Comparison of ENCODE assay signal across 1 cellular context in the genomic region with DNA sequence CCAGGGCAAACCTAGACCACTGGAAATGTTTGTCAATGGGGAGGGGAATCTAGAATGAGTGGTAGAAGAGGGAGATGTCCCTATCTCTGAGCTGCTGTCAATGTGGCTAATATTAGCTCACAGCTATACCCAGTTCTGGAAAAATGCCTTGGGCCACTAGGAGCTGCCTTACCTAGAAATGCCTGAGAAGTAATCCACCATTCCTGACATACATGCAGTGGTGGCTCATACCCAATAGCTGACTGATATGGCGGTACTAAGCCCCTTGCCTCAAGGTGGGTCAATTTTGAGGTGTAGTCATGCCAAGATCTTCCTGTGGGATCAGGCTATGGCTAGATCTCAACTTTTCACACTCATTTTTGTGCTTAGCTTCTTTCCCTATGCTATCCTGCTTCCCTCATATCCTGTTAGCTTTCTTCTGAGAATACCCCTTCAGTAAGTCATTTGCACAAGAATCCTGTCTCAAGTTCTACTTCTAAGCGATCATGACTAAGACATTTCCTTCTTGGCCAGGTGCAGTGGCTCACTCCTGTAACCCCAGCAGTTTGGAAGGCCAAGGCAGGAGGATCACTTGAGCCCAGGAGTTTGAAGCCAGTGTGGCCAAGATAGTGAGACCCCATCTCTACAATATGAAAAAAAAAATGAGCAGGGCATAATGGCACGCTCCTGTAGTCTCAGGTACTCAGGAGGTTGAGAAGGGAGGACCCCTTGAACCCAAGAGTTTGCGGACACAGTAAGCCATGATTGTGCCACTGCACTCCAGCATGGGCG.
TF ChIP-seq lines count a peak whose summit lies in the region.

No MANE protein-coding gene starts in this region.

TF ChIP-seq in WTC11, 78 proteins besides CTCF, POLR2A, EP300 and RAD21 (continued from another document):
- TF ChIP-seq, protein P1, sequence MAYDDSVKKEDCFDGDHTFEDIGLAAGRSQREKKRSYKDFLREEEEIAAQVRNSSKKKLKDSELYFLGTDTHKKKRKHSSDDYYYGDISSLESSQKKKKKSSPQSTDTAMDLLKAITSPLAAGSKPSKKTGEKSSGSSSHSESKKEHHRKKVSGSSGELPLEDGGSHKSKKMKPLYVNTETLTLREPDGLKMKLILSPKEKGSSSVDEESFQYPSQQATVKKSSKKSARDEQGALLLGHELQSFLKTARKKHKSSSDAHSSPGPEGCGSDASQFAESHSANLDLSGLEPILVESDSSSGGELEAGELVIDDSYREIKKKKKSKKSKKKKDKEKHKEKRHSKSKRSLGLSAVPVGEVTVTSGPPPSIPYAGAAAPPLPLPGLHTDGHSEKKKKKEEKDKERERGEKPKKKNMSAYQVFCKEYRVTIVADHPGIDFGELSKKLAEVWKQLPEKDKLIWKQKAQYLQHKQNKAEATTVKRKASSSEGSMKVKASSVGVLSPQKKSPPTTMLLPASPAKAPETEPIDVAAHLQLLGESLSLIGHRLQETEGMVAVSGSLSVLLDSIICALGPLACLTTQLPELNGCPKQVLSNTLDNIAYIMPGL (CRISPR knock-in tag; IDR thresholded peaks at IDR 0.05): no peak
- TF ChIP-seq ZNF121 (CRISPR knock-in tag; IDR thresholded peaks at IDR 0.05): peak; percentile 93
- no peak for TF ChIP-seq FOXK1 (CRISPR knock-in tag; IDR thresholded peaks at IDR 0.05)
